Comparison of ENCODE assay signal across 1 cellular context in the genomic region with DNA sequence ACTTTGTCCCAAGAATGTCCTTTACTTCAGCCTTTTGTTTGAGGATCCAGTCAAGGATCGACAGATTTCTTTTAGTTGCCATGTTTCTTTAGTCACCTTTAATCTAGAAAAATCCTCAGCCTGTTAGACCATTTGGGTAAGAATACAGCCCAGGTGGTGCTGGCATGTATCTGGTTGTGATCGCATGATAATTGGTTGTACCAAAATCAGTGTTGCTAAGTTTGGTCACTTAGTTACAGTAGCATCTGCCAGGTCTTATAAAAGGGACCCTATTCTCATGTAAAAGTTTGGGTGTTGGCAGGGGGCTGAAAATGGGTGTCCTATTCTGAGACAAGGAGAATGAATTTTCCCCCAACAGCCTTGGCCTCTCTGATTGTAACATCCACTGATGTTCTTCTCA.
TF ChIP-seq lines count a peak whose summit lies in the region.

No MANE protein-coding gene starts in this region.

TF ChIP-seq in GM23338, 12 proteins besides CTCF, POLR2A, EP300 and RAD21:
- TF ChIP-seq ZNF462 (CRISPR knock-in tag; IDR thresholded peaks at IDR 0.05) (no peak), CREB1 (CRISPR knock-in tag; IDR thresholded peaks at IDR 0.05; ENCODE audit: low read depth) (no peak), JUNB (IDR thresholded peaks at IDR 0.05; ENCODE audit: unreplicated experiment) (no peak), ZNF114 (CRISPR knock-in tag; IDR thresholded peaks at IDR 0.05) (no peak), EZH2 (IDR thresholded peaks at IDR 0.05; ENCODE audit: low read depth, unreplicated experiment) (no peak), STAT1 (IDR thresholded peaks at IDR 0.05; ENCODE audit: unreplicated experiment) (no peak), REST (IDR thresholded peaks at IDR 0.05; ENCODE audit: unreplicated experiment) (no peak), NANOG (IDR thresholded peaks at IDR 0.05; ENCODE audit: borderline replicate concordance) (no peak), ZNF331 (CRISPR knock-in tag; IDR thresholded peaks at IDR 0.05; ENCODE audit: low read depth) (no peak), POLR2AphosphoS5 (IDR thresholded peaks at IDR 0.05; ENCODE audit: low read depth) (no peak), EZH2phosphoT487 (IDR thresholded peaks at IDR 0.05; ENCODE audit: unreplicated experiment) (no peak)
- TF ChIP-seq, protein P1, sequence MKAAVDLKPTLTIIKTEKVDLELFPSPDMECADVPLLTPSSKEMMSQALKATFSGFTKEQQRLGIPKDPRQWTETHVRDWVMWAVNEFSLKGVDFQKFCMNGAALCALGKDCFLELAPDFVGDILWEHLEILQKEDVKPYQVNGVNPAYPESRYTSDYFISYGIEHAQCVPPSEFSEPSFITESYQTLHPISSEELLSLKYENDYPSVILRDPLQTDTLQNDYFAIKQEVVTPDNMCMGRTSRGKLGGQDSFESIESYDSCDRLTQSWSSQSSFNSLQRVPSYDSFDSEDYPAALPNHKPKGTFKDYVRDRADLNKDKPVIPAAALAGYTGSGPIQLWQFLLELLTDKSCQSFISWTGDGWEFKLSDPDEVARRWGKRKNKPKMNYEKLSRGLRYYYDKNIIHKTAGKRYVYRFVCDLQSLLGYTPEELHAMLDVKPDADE (IDR thresholded peaks at IDR 0.05) = no peak
